In genomic region chr13:22451345-22451744, GRCh38 we compare ENCODE assay signal across 16 cellular contexts.
DNase-seq lines count a peak whose midpoint lies in the region; ATAC-seq, FAIRE-seq and TF ChIP-seq lines count a peak whose summit lies in the region.
"Had no signal": no experiment of that assay in that cellular context is flagged by ENCODE, and none has a peak within 500 bp of the region (broad histone marks: within the 10 kb centered on the region; RNA-seq: fewer than 3 reads in every experiment).

No MANE protein-coding gene starts in this region.

- no peaks in the 10 kb centered on the region for H3K79me1 ChIP-seq in H9 (ENCODE audit: insufficient read depth, low read depth, low read length, poor library complexity, severe bottlenecking)

- intact Hi-C loops in kidney (cut with DNase I) = no loop called here

- FAIRE-seq in kidney (lab: Jason Lieb, UNC) = no peak
- FAIRE-seq: endothelial cell of umbilical vein had no signal

- H3K23ac ChIP-seq in H9 (ENCODE audit: insufficient read length, low read depth, low read length) = no peak overlapping the region

- peaks cover 0 to 2% of the 10 kb centered on the region in 2 experiments; a peak in 1 of 5 replicates for H3K9me3 Mint-ChIP-seq in H9

- H3K9me3 ChIP-seq in H9 (ENCODE audit: control insufficient read depth, low read depth, low read length) (no peaks in the 10 kb centered on the region), kidney (ENCODE audit: control insufficient read depth in 1 of 2, low read length in 2 of 2) (peaks cover 0 to 2% of the 10 kb centered on the region in 2 donors), BE2C (no peaks in the 10 kb centered on the region)

- H3K36me3 ChIP-seq in kidney (ENCODE audit: control insufficient read depth in 1 of 2, insufficient read depth in 2 of 2, low read length in 2 of 2) (no peaks in the 10 kb centered on the region), BE2C (no peaks in the 10 kb centered on the region)

- H3K27me3 Mint-ChIP-seq in H9 (ENCODE audit: low read depth) = no peaks in the 10 kb centered on the region

- no peak overlapping the region for H3K18ac ChIP-seq in H9 (ENCODE audit: insufficient read length, low read depth, low read length)

- H4K20me1 ChIP-seq in H9 (ENCODE audit: control insufficient read depth, insufficient read depth, insufficient read length) = no peaks in the 10 kb centered on the region

- H3K4me1 Mint-ChIP-seq in H9 = peaks cover 12 to 18% of the 10 kb centered on the region in 2 experiments
- H3K4me1 Mint-ChIP-seq: CD14-positive monocyte had no signal

- H2BK15ac ChIP-seq in H9 (ENCODE audit: low read depth, low read length) = no peak overlapping the region

- no peak overlapping the region for H3K4me3 ChIP-seq in kidney (ENCODE audit: low read length in 2 of 2)
- no peak overlapping the region for H3K4me3 ChIP-seq in retinal pigment epithelial cell (ENCODE audit: low read length)
- no peak overlapping the region for H3K4me3 ChIP-seq in BE2C (ENCODE audit: low read depth, low read length)

- H4K5ac ChIP-seq in H9 (ENCODE audit: insufficient read length, low read depth, low read length) = no peak overlapping the region

- no peak overlapping the region for H2BK5ac ChIP-seq in H9 (ENCODE audit: insufficient read length, low read length)

- no peak overlapping the region for H3K4me2 ChIP-seq in H9 (ENCODE audit: insufficient read depth, insufficient read length, low read length)

- no peaks in the 10 kb centered on the region for H3K23me2 ChIP-seq in H9 (ENCODE audit: insufficient read length, low read depth, low read length, poor library complexity, severe bottlenecking)

- H3K4me1 ChIP-seq in H9 (ENCODE audit: insufficient read depth, low read length) = peaks cover 3% of the 10 kb centered on the region; the same call in 1 of the 2 replicates
- H3K4me1 ChIP-seq in kidney (ENCODE audit: control insufficient read depth in 1 of 2, insufficient read depth in 1 of 2, low read depth in 1 of 2, low read length in 2 of 2) = peaks cover 5 to 6% of the 10 kb centered on the region in 2 donors
- H3K4me1 ChIP-seq in BE2C = no peaks in the 10 kb centered on the region

- H3K14ac ChIP-seq in H9 (ENCODE audit: insufficient read depth, low read length) = 0 out of 2 replicates have a peak overlapping the region, but pooled peaks have one; percentile 57

- H3T11ph ChIP-seq in H9 (ENCODE audit: low read length) = no peak overlapping the region

- H3K27me3 ChIP-seq in H9 (ENCODE audit: insufficient read depth, low read length) (no peaks in the 10 kb centered on the region), BE2C (no peaks in the 10 kb centered on the region)

- no CpG with 5 or more reads among the region's 5 CpGs for WGBS in H9 (ENCODE audit: extremely low coverage, insufficient read length, low lambda C conversion rate)

- no peak for DNase-seq in H9
- DNase-seq in astrocyte of the hippocampus (ENCODE audit: low read depth, low spot score) = peak; percentile 69
- DNase-seq in kidney = peak; percentile 61
- peak; percentile 65 for DNase-seq in retinal pigment epithelial cell (ENCODE audit: low read depth)
- DNase-seq in NOMO-1 treated with dmso at 0.1 percent for 144 hours (lab: John Stamatoyannopoulos, UW; ENCODE audit: unreplicated experiment) = no peak
- no peak for DNase-seq in BE2C
- no peak for DNase-seq in islet precursor cell
- DNase-seq: activated naive CD4-positive, alpha-beta T cell treated with anti-CD3 and anti-CD28 coated beads, Interleukin-2, amount 50 U/mL, for 16 hours; GDM1; NCI-H1694; SIG-M5; stimulated activated CD4-positive, alpha-beta T cell treated with anti-CD3 and anti-CD28 coated beads, Interleukin-4, amount 100 ng/mL, for 24 hours; stimulated activated naive CD4-positive, alpha-beta T cell had no signal

- ATAC-seq in GM18511 (IDR thresholded peaks at IDR 0.05; ENCODE audit: unreplicated experiment) = no peak

- no peaks in the 10 kb centered on the region for H3K79me2 ChIP-seq in H9 (ENCODE audit: insufficient read depth, low read length)

- H2AFZ ChIP-seq in H9 (ENCODE audit: low read length) = no peak overlapping the region

- no peak overlapping the region for H4K91ac ChIP-seq in H9 (ENCODE audit: insufficient read length, low read depth, low read length)

- no peak overlapping the region for H2BK12ac ChIP-seq in H9 (ENCODE audit: insufficient read length, low read depth, low read length)

- H3K9ac ChIP-seq in H9 (ENCODE audit: extremely low read depth, insufficient read length, low read length) (no peak overlapping the region), kidney (ENCODE audit: low read length in 2 of 2) (no peak overlapping the region)

- H2BK120ac ChIP-seq in H9 (ENCODE audit: low read depth, low read length, poor library complexity, severe bottlenecking) = no peak overlapping the region

- H2AK5ac ChIP-seq in H9 (ENCODE audit: insufficient read length, low read length) = no peak overlapping the region

- H2BK20ac ChIP-seq in H9 (ENCODE audit: low read depth, low read length, poor library complexity, severe bottlenecking) = no peak overlapping the region

- 0 out of 7 replicates have a peak, but pooled peaks cover 0 to 2% (median 0%) of the 10 kb centered on the region in 3 experiments for H3K36me3 Mint-ChIP-seq in H9 (ENCODE audit: insufficient read depth in 1 of 3, low read depth in 3 of 3)
- H3K36me3 Mint-ChIP-seq: CD14-positive monocyte had no signal

- H3K56ac ChIP-seq in H9 (ENCODE audit: insufficient read length, low read depth, low read length) = no peak overlapping the region

- no peak overlapping the region for H3K4ac ChIP-seq in H9 (ENCODE audit: low read depth, low read length)

- no peak overlapping the region for H3K27ac ChIP-seq in H9 (ENCODE audit: insufficient read length, low read depth, low read length)
- no peak overlapping the region for H3K27ac ChIP-seq in kidney (ENCODE audit: low read depth in 2 of 2, low read length in 2 of 2)

- H3K4me3 Mint-ChIP-seq in H9 = no peak overlapping the region
- H3K4me3 Mint-ChIP-seq: CD14-positive monocyte had no signal

- TF ChIP-seq CTCF in H9 (conservative IDR thresholded peaks at IDR 0.05) (no peak), kidney (IDR thresholded peaks at IDR 0.05; ENCODE audit: borderline replicate concordance, extremely low read depth, insufficient read depth) (no peak), retinal pigment epithelial cell (conservative IDR thresholded peaks at IDR 0.05; ENCODE audit: low read depth, low read length) (no peak), BE2C (IDR thresholded peaks at IDR 0.05; ENCODE audit: low read depth, low read length) (no peak)

- no peak overlapping the region for H4K8ac ChIP-seq in H9 (replicated peaks; ENCODE audit: insufficient read length, low read depth, low read length)

- peak overlapping the region in 2 of 3 experiments; percentile 32 to 38; a peak in 2 of 7 replicates for H3K27ac Mint-ChIP-seq in H9
- H3K27ac Mint-ChIP-seq: CD14-positive monocyte had no signal

Comparison
In these comparisons a context has a peak if more than half of its experiments do, and no peak if none do; other contexts are left out.
1. DNase-seq: peak in astrocyte of the hippocampus (single experiment), kidney (single experiment) and retinal pigment epithelial cell (single experiment); none in H9 (single experiment), NOMO-1 treated with dmso at 0.1 percent for 144 hours (single experiment), BE2C (single experiment) and islet precursor cell (single experiment).